15 cellular contexts compared by ENCODE assay signal in genomic region chr21:43903451-43904091, GRCh38. TPM values are rescaled to one million over a fixed set of nuclear protein-coding genes. Genes with fewer than 3 reads are reported as not detected.
DNase-seq lines count a peak whose midpoint lies in the region; ATAC-seq and TF ChIP-seq lines count a peak whose summit lies in the region.
"Had no signal": no experiment of that assay in that cellular context is flagged by ENCODE, and none has a peak within 500 bp of the region (broad histone marks: within the 10 kb centered on the region; RNA-seq: fewer than 3 reads in every experiment).

No MANE protein-coding gene starts in this region.

- H2BK12ac ChIP-seq in neuronal stem cell (ENCODE audit: low read length): no peak overlapping the region

- H3K79me1 ChIP-seq in neuronal stem cell (ENCODE audit: low read depth, low read length): no peaks in the 10 kb centered on the region

- no peak overlapping the region for H2AK5ac ChIP-seq in neuronal stem cell (ENCODE audit: low read depth, low read length)

- H4K91ac ChIP-seq in neuronal stem cell (ENCODE audit: low read depth, low read length, poor library complexity): no peak overlapping the region

- no peak overlapping the region for H3K18ac ChIP-seq in neuronal stem cell (ENCODE audit: low read length)

- H3K4me3 ChIP-seq in SJSA1: no peak overlapping the region
- peak overlapping the region in 2 of 10 donors; percentile 2 to 5 for H3K4me3 ChIP-seq in heart right ventricle
- H3K4me3 ChIP-seq in neuronal stem cell (ENCODE audit: low read length in 2 of 2): no peak overlapping the region
- H3K4me3 ChIP-seq: Peyer's patch had no signal

- H3K14ac ChIP-seq in neuronal stem cell (ENCODE audit: low read length): no peak overlapping the region

- H3K4me1 ChIP-seq in SJSA1 (replicated peaks): peaks cover 40% of the 10 kb centered on the region
- peaks cover 0 to 34% (median 18%) of the 10 kb centered on the region in 9 donors for H3K4me1 ChIP-seq in heart right ventricle
- peaks cover 0 to 6% of the 10 kb centered on the region in 2 donors for H3K4me1 ChIP-seq in neuronal stem cell (ENCODE audit: control insufficient read depth in 2 of 2, insufficient read depth in 1 of 2, low read depth in 1 of 2, low read length in 2 of 2)
- H3K4me1 ChIP-seq: Caco-2 had no signal

- H3K27me3 ChIP-seq in SJSA1 (replicated peaks): no peaks in the 10 kb centered on the region
- no peaks in the 10 kb centered on the region for H3K27me3 ChIP-seq in heart right ventricle
- no peaks in the 10 kb centered on the region for H3K27me3 ChIP-seq in neuronal stem cell (ENCODE audit: control insufficient read depth in 3 of 3, insufficient read depth in 3 of 3, low read depth in 1 of 3, low read length in 3 of 3)
- H3K27me3 ChIP-seq: Peyer's patch had no signal

- H2BK5ac ChIP-seq in neuronal stem cell (ENCODE audit: low read length): no peak overlapping the region

- H2AFZ ChIP-seq in neuronal stem cell (ENCODE audit: low read length): no peak overlapping the region

- TF ChIP-seq CTCF in 22Rv1 (IDR thresholded peaks at IDR 0.05): no peak
- TF ChIP-seq CTCF in heart right ventricle (IDR thresholded peaks at IDR 0.05): peak in 1 of 9 donors; percentile 14

- intact Hi-C loops in heart right ventricle (cut with DNase I): loop anchor here in 2 of 10 donors (5.0 kb wide), 2 partner anchors 36 to 41 kb away; partner anchors contain the start of gene AGPAT3 (in 1 of the 2)

- ATAC-seq in heart right ventricle (peak; percentile 59 to 90 (median 77)), GM21390 (IDR thresholded peaks at IDR 0.05; ENCODE audit: unreplicated experiment) (no peak), HG02840 (IDR thresholded peaks at IDR 0.05; ENCODE audit: low FRiP score, unreplicated experiment) (no peak), HG03097 (IDR thresholded peaks at IDR 0.05; ENCODE audit: low FRiP score, unreplicated experiment) (no peak)

- H3K36me3 ChIP-seq in SJSA1 (peaks cover 50% of the 10 kb centered on the region), heart right ventricle (peaks cover 0 to 56% (median 0%) of the 10 kb centered on the region in 9 donors), neuronal stem cell (replicated peaks in 1 of 2; ENCODE audit: control insufficient read depth in 2 of 2, insufficient read depth in 2 of 2, low read length in 2 of 2) (peaks cover 0 to 41% of the 10 kb centered on the region in 2 donors)

- H4K8ac ChIP-seq in neuronal stem cell (ENCODE audit: low read depth, low read length): no peak overlapping the region

- H3K27ac ChIP-seq in 22Rv1 (peak overlapping the region; percentile 58), SJSA1 (peak overlapping the region; percentile 68), heart right ventricle (peak overlapping the region; percentile 33 to 82 (median 72)), neuronal stem cell (replicated peaks; ENCODE audit: low read length) (no peak overlapping the region)
- H3K27ac ChIP-seq: Peyer's patch had no signal

- DNase-seq in SJSA1 (ENCODE audit: low read depth in 1 of 2, low spot score in 2 of 2) (no peak), heart right ventricle (peak; percentile 32 to 55), neuronal stem cell (ENCODE audit: low spot score) (no peak), NCI-H1436 (lab: John Stamatoyannopoulos, UW) (no peak)
- DNase-seq: activated CD4-positive, alpha-beta T cell treated with anti-CD3 and anti-CD28 coated beads, Interleukin-2, amount 10 ng/mL, durations not matched to agents 7 days and 5 days; amygdala; Caco-2; naive B cell; NCI-H1092; NCI-H524 treated with DMSO at 0.1 percent for 48 hours had no signal

- no peaks in the 10 kb centered on the region for H3K9me3 ChIP-seq in SJSA1 (replicated peaks)
- H3K9me3 ChIP-seq in heart right ventricle: peaks cover 0 to 6% (median 0%) of the 10 kb centered on the region in 11 donors
- H3K9me3 ChIP-seq in neuronal stem cell (replicated peaks in 1 of 2; ENCODE audit: control insufficient read depth in 2 of 2, insufficient read depth in 1 of 2, low read depth in 1 of 2, low read length in 2 of 2): peaks cover 0 to 9% of the 10 kb centered on the region in 2 donors
- H3K9me3 ChIP-seq: Caco-2, Peyer's patch had no signal

- H3K9ac ChIP-seq in neuronal stem cell (ENCODE audit: low read depth, low read length, poor library complexity): peak overlapping the region; percentile 74

- no peak overlapping the region for H2BK15ac ChIP-seq in neuronal stem cell (ENCODE audit: low read length)

- H3K4ac ChIP-seq in neuronal stem cell (ENCODE audit: low read length): no peak overlapping the region

- WGBS in heart right ventricle, 2 donors: 50 to 56% methylated on average over 26 of the region's 26 CpGs
- whole genome bisulfite sequencing in neuronal stem cell (ENCODE audit: extremely low coverage in 2 of 2, insufficient read length in 2 of 2, insufficient replicate concordance in 1 of 2), 2 donors: no CpG with 5 or more reads among the region's 26 CpGs

- H2BK120ac ChIP-seq in neuronal stem cell (ENCODE audit: low read depth, low read length): no peak overlapping the region

- H3K23ac ChIP-seq in neuronal stem cell (ENCODE audit: low read depth, low read length, poor library complexity): no peak overlapping the region

- no peak overlapping the region for H3K4me2 ChIP-seq in neuronal stem cell (ENCODE audit: insufficient read depth, low read length, poor library complexity, severe bottlenecking)

RNA-seq across cellular contexts. Expression of gene AGPAT3, which starts 38.5 kb away (rescaled TPM):
- 43.5 and 66.9 TPM in 2 replicates for total RNA-seq in SJSA1 (2014; rRNA removed; shearing (Covaris generic))
- 100 to 1,000 TPM in 1 of 10 donors, 10 to 100 TPM in 9; 54.6 to 110 (median 66.5) TPM for total RNA-seq in heart right ventricle
- polyA plus RNA-seq in heart right ventricle: 10 to 100 TPM; 19.7 to 20.7 TPM
- 7.7 TPM for polyA plus RNA-seq in neuronal stem cell (2013, experiment 1 of 2)
- polyA plus RNA-seq in neuronal stem cell (2013, experiment 2 of 2): 7.4 TPM

Comparison
In these comparisons a context has a peak if more than half of its experiments do, and no peak if none do; other contexts are left out.
1. DNase-seq: peak in heart right ventricle (2 of 2); none in SJSA1 (0 of 2), neuronal stem cell (single experiment) and NCI-H1436 (single experiment).
2. ATAC-seq: peak in heart right ventricle (8 of 8); none in GM21390 (single experiment), HG02840 (single experiment) and HG03097 (single experiment).